25 cellular contexts compared by ENCODE assay signal in genomic region chr13:109010912-109011311, GRCh38.
DNase-seq lines count a peak whose midpoint lies in the region; ATAC-seq and TF ChIP-seq lines count a peak whose summit lies in the region.
"Had no signal": no experiment of that assay in that cellular context is flagged by ENCODE, and none has a peak within 500 bp of the region (broad histone marks: within the 10 kb centered on the region; RNA-seq: fewer than 3 reads in every experiment).

No MANE protein-coding gene starts in this region.

- H4K8ac ChIP-seq in H9 (replicated peaks; ENCODE audit: insufficient read length, low read depth, low read length) = no peak overlapping the region

- H4K5ac ChIP-seq in H9 (ENCODE audit: insufficient read length, low read depth, low read length) = no peak overlapping the region

- H3K9me3 Mint-ChIP-seq in H9 = peaks cover 0 to 10% of the 10 kb centered on the region in 2 experiments; a peak in 2 of 5 replicates
- H3K9me3 Mint-ChIP-seq in CD14-positive monocyte = peaks cover 0 to 7% (median 5%) of the 10 kb centered on the region in 7 donors

- no peaks in the 10 kb centered on the region for H3K27me3 ChIP-seq in H9 (ENCODE audit: insufficient read depth, low read length)
- no peaks in the 10 kb centered on the region for H3K27me3 ChIP-seq in NT2/D1 (ENCODE audit: insufficient read depth, insufficient read length)
- H3K27me3 ChIP-seq: breast epithelium, colonic mucosa had no signal

- no peaks in the 10 kb centered on the region for H4K20me1 ChIP-seq in H9 (ENCODE audit: control insufficient read depth, insufficient read depth, insufficient read length)

- H3K4me2 ChIP-seq in H9 (ENCODE audit: insufficient read depth, insufficient read length, low read length) = no peak overlapping the region

- no peak overlapping the region for H2BK120ac ChIP-seq in H9 (ENCODE audit: low read depth, low read length, poor library complexity, severe bottlenecking)

- H3K79me1 ChIP-seq in H9 (ENCODE audit: insufficient read depth, low read depth, low read length, poor library complexity, severe bottlenecking) = no peaks in the 10 kb centered on the region

- H3K9me3 ChIP-seq in H9 (ENCODE audit: control insufficient read depth, low read depth, low read length) (no peaks in the 10 kb centered on the region), NT2/D1 (ENCODE audit: insufficient read depth, low read length) (no peaks in the 10 kb centered on the region)
- H3K9me3 ChIP-seq: breast epithelium, colonic mucosa, mucosa of descending colon had no signal

- H3K4me1 Mint-ChIP-seq in H9 (peaks cover 15 to 19% of the 10 kb centered on the region in 2 experiments), CD14-positive monocyte (no peaks in the 10 kb centered on the region)
- H3K4me1 Mint-ChIP-seq: activated naive CD8-positive, alpha-beta T cell treated with anti-CD3 and anti-CD28 coated beads, Interleukin-2, amount 50 U/mL, for 24 hours; IgD-negative memory B cell; nephron progenitor cell had no signal

- WGBS in H9 (ENCODE audit: extremely low coverage, insufficient read length, low lambda C conversion rate) = no CpG with 5 or more reads among the region's 1 CpG

- no peak overlapping the region for H2AK5ac ChIP-seq in H9 (ENCODE audit: insufficient read length, low read length)

- H3K4ac ChIP-seq in H9 (ENCODE audit: low read depth, low read length) = no peak overlapping the region

- intact Hi-C loops in CD14-positive monocyte (cut with micrococcal nuclease) = no loop called here

- no peak overlapping the region for H3K56ac ChIP-seq in H9 (ENCODE audit: insufficient read length, low read depth, low read length)

- no peaks in the 10 kb centered on the region for H3K23me2 ChIP-seq in H9 (ENCODE audit: insufficient read length, low read depth, low read length, poor library complexity, severe bottlenecking)

- H3K36me3 ChIP-seq in NT2/D1 (ENCODE audit: insufficient read depth, insufficient read length, low read length) = no peaks in the 10 kb centered on the region
- H3K36me3 ChIP-seq: breast epithelium, colonic mucosa, left ventricle myocardium inferior had no signal

- H3K9ac ChIP-seq in H9 (ENCODE audit: extremely low read depth, insufficient read length, low read length) (no peak overlapping the region), NT2/D1 (ENCODE audit: insufficient read length, low read depth) (no peak overlapping the region)

- DNase-seq in H9 = peak; percentile 34
- peak; percentile 52 for DNase-seq in NT2/D1 (ENCODE audit: low read depth, low spot score)
- peak; percentile 30 for DNase-seq in amniotic epithelial cell (ENCODE audit: low read depth)
- peak; percentile 52 for DNase-seq in iPS-NIHi7 (ENCODE audit: extremely low spot score)
- DNase-seq in CD14-positive monocyte (ENCODE audit: low spot score) = no peak
- no peak for DNase-seq in stimulated activated CD4-positive, alpha-beta T cell treated with anti-CD3 and anti-CD28 coated beads, Interleukin-2, amount 100 ng/mL, for 24 hours
- DNase-seq: activated CD4-positive, alpha-beta T cell treated with anti-CD3 and anti-CD28 coated beads, Interleukin-2, amount 50 U/mL, for 4 hours; activated CD8-positive, alpha-beta memory T cell treated with anti-CD3 and anti-CD28 coated beads, Interleukin-2, amount 50 U/mL, for 48 hours; activated naive CD8-positive, alpha-beta T cell treated with anti-CD3 and anti-CD28 coated beads, Interleukin-2, amount 50 U/mL, for 24 hours; C1 segment of cervical spinal cord; Calu3; colonic mucosa; left ventricle myocardium inferior; mucosa of descending colon; NCI-H1436 treated with DMSO at 0.1 percent for 48 hours; NCI-H69; nephron progenitor cell; posterior cingulate gyrus; SHP77 treated with DMSO at 0.1 percent for 48 hours had no signal

- no peak overlapping the region for H2BK15ac ChIP-seq in H9 (ENCODE audit: low read depth, low read length)

- ATAC-seq in HG02981 (IDR thresholded peaks at IDR 0.05; ENCODE audit: unreplicated experiment) (no peak), HG03565 (IDR thresholded peaks at IDR 0.05; ENCODE audit: unreplicated experiment) (no peak)
- ATAC-seq: activated naive CD8-positive, alpha-beta T cell treated with anti-CD3 and anti-CD28 coated beads, Interleukin-2, amount 50 U/mL, for 24 hours; mucosa of descending colon had no signal

- no peak overlapping the region for H2BK20ac ChIP-seq in H9 (ENCODE audit: low read depth, low read length, poor library complexity, severe bottlenecking)

- H3K4me1 ChIP-seq in H9 (ENCODE audit: insufficient read depth, low read length) = peaks cover 4% of the 10 kb centered on the region
- no peaks in the 10 kb centered on the region for H3K4me1 ChIP-seq in NT2/D1 (ENCODE audit: insufficient read depth, insufficient read length)
- H3K4me1 ChIP-seq: breast epithelium, colonic mucosa, left ventricle myocardium inferior had no signal

- H3K79me2 ChIP-seq in H9 (ENCODE audit: insufficient read depth, low read length) = no peaks in the 10 kb centered on the region

- TF ChIP-seq CTCF in H9 (conservative IDR thresholded peaks at IDR 0.05) = no peak
- TF ChIP-seq CTCF in CD14-positive monocyte (IDR thresholded peaks at IDR 0.05) = no peak

- H4K91ac ChIP-seq in H9 (ENCODE audit: insufficient read length, low read depth, low read length) = no peak overlapping the region

- H3K36me3 Mint-ChIP-seq in H9 (ENCODE audit: insufficient read depth in 1 of 3, low read depth in 3 of 3) = peaks cover 0 to 4% (median 0%) of the 10 kb centered on the region in 3 experiments; a peak in 1 of 7 replicates
- H3K36me3 Mint-ChIP-seq in CD14-positive monocyte = no peaks in the 10 kb centered on the region

- H3K4me3 Mint-ChIP-seq in H9 (peak overlapping the region in 1 of 2 experiments; percentile 53; a peak in 1 of 5 replicates), CD14-positive monocyte (no peak overlapping the region)
- H3K4me3 Mint-ChIP-seq: activated naive CD8-positive, alpha-beta T cell treated with anti-CD3 and anti-CD28 coated beads, Interleukin-2, amount 50 U/mL, for 24 hours; IgD-negative memory B cell; nephron progenitor cell; T-helper 1 cell treated with Interleukin-12 subunit alpha and Interleukin-12 subunit beta and Interleukin-4 antibody, amounts not matched to agents 30 μg/mL and 1 μg/mL, for 36 hours had no signal

- H2BK5ac ChIP-seq in H9 (ENCODE audit: insufficient read length, low read length) = no peak overlapping the region

- no peak overlapping the region for H3K4me3 ChIP-seq in NT2/D1 (ENCODE audit: insufficient read length, low read depth)
- H3K4me3 ChIP-seq: breast epithelium, colonic mucosa, left ventricle myocardium inferior, mucosa of descending colon had no signal

- no peak overlapping the region for H3K23ac ChIP-seq in H9 (ENCODE audit: insufficient read length, low read depth, low read length)

- H3K14ac ChIP-seq in H9 (ENCODE audit: insufficient read depth, low read length) = no peak overlapping the region

- H3K27ac Mint-ChIP-seq in H9 = peak overlapping the region; percentile 9 to 95 (median 61); a peak in 5 of 7 replicates
- no peak overlapping the region for H3K27ac Mint-ChIP-seq in CD14-positive monocyte
- H3K27ac Mint-ChIP-seq: activated naive CD8-positive, alpha-beta T cell treated with anti-CD3 and anti-CD28 coated beads, Interleukin-2, amount 50 U/mL, for 24 hours; IgD-negative memory B cell; T-helper 1 cell treated with Interleukin-12 subunit alpha and Interleukin-12 subunit beta and Interleukin-4 antibody, amounts not matched to agents 30 μg/mL and 1 μg/mL, for 36 hours had no signal

- H2BK12ac ChIP-seq in H9 (ENCODE audit: insufficient read length, low read depth, low read length) = no peak overlapping the region

- H2AFZ ChIP-seq in H9 (ENCODE audit: low read length) = no peak overlapping the region

- H3K18ac ChIP-seq in H9 (ENCODE audit: insufficient read length, low read depth, low read length) = no peak overlapping the region

- H3K27ac ChIP-seq in H9 (ENCODE audit: insufficient read length, low read depth, low read length) = peak overlapping the region; percentile 16
- H3K27ac ChIP-seq: breast epithelium, colonic mucosa, HL-60, left ventricle myocardium inferior had no signal

- H3K27me3 Mint-ChIP-seq in H9 (ENCODE audit: low read depth) = no peaks in the 10 kb centered on the region
- peaks cover 0 to 2% (median 0%) of the 10 kb centered on the region in 3 donors for H3K27me3 Mint-ChIP-seq in CD14-positive monocyte (ENCODE audit: low read depth in 3 of 3)
- H3K27me3 Mint-ChIP-seq: activated naive CD8-positive, alpha-beta T cell treated with anti-CD3 and anti-CD28 coated beads, Interleukin-2, amount 50 U/mL, for 24 hours; IgD-negative memory B cell had no signal

- no peak overlapping the region for H3T11ph ChIP-seq in H9 (ENCODE audit: low read length)

Comparison
In these comparisons a context has a peak if more than half of its experiments do, and no peak if none do; other contexts are left out.
1. DNase-seq: peak in H9 (single experiment), NT2/D1 (single experiment), amniotic epithelial cell (single experiment) and iPS-NIHi7 (single experiment); none in CD14-positive monocyte (single experiment) and stimulated activated CD4-positive, alpha-beta T cell treated with anti-CD3 and anti-CD28 coated beads, Interleukin-2, amount 100 ng/mL, for 24 hours (0 of 2).
2. H3K27ac Mint-ChIP-seq: peak in H9 (3 of 3); none in CD14-positive monocyte (0 of 7).